In genomic region chr19:15244808-15245207, GRCh38 we compare ENCODE assay signal across 1 cellular context.
TF ChIP-seq lines count a peak whose summit lies in the region.

No MANE protein-coding gene starts in this region.

TF ChIP-seq in HepG2, 621 proteins besides CTCF, POLR2A, EP300 and RAD21:
- no peak for TF ChIP-seq ZNF674 (CRISPR knock-in tag; IDR thresholded peaks at IDR 0.05; ENCODE audit: low read depth)
- no peak for TF ChIP-seq ZNF780A (CRISPR knock-in tag; IDR thresholded peaks at IDR 0.05)
- no peak for TF ChIP-seq SALL1 (CRISPR knock-in tag; IDR thresholded peaks at IDR 0.05)
- no peak for TF ChIP-seq MLXIP (CRISPR knock-in tag; IDR thresholded peaks at IDR 0.05; ENCODE audit: borderline replicate concordance)
- TF ChIP-seq RBM22 (optimal IDR thresholded peaks at IDR 0.05; ENCODE audit: low read length): peak; percentile 91
- TF ChIP-seq POLR2G (IDR thresholded peaks at IDR 0.05; ENCODE audit: low read depth, low read length): peak; percentile 25; the same call in 1 of the 2 replicates
